In the genomic region with DNA sequence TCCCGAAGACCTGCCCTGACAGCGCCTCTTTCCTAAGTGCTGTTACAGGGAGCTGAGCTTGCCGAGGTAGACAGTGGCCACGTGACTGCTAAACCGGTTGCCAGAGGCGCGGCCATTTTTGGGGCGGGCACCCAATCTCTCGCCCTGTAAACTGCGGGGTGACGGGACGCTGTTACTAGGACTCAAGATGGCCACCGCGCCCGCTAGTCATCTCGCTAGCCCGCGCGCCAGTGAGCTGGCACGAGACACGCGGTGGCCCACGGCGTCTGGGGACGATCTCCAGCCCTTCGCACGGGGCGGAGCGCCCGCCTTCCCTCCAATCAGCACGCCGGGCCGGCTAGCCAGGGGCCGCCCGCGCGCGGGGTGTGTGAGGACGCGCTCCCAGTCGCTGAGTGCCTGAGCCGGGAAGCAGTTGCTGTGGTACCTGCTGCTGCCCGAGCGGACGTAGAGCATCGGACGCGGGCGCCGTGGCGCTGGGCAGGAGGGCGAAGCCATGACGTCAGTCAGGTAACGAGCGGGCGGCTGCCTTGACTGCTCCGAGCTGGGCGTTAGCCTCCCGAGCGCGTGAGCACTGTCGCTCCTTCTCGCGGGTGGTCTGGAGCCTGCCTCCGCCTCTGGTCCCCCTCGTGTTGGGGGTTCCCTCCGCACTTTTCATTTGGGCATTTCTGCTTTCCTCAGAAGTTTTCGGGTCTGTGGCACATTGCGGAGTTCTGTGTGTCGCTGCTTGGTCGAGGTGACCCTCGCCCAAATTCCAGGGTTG, we compare ENCODE assay signal across 8 cellular contexts. TPM values are rescaled to one million over a fixed set of nuclear protein-coding genes. Genes with fewer than 3 reads are reported as not detected.
A peak's percentile ranks its signal among the peaks of the same experiment; 100 is the strongest.
DNase-seq lines count a peak whose midpoint lies in the region; ATAC-seq and TF ChIP-seq lines count a peak whose summit lies in the region.

No MANE protein-coding gene starts in this region.

- intact Hi-C loops in right lobe of liver (cut with DNase I), result no loop called here

- peak overlapping the region; percentile 90 for H3K27ac ChIP-seq in CD4-positive, CD25-positive, alpha-beta regulatory T cell (ENCODE audit: insufficient read depth, low read length, poor library complexity, severe bottlenecking)
- peak overlapping the region; percentile 92 to 98 (median 96) for H3K27ac ChIP-seq in right lobe of liver

- no peaks in the 10 kb centered on the region for H3K27me3 Mint-ChIP-seq in CD4-positive, CD25-positive, alpha-beta regulatory T cell

- H3K4me3 Mint-ChIP-seq in CD4-positive, CD25-positive, alpha-beta regulatory T cell, result peak overlapping the region; percentile 90 to 99 (median 94)

- peak overlapping the region; percentile 91 to 98 (median 98) for H3K27ac Mint-ChIP-seq in CD4-positive, CD25-positive, alpha-beta regulatory T cell

- no peaks in the 10 kb centered on the region for H3K27me3 ChIP-seq in CD4-positive, CD25-positive, alpha-beta regulatory T cell (ENCODE audit: control insufficient read depth, insufficient read depth, low read length)
- H3K27me3 ChIP-seq in right lobe of liver, result no peaks in the 10 kb centered on the region

- peak; percentile 96 to 99 (median 96) for DNase-seq in CD4-positive, CD25-positive, alpha-beta regulatory T cell
- peak; percentile 96 for DNase-seq in NCI-H774 (lab: John Stamatoyannopoulos, UW)
- peak; percentile 96 to 97 for DNase-seq in activated CD4-positive, alpha-beta T cell treated with anti-CD3 and anti-CD28 coated beads, Interleukin-2, amount 50 U/mL, for 48 hours
- DNase-seq in dermis microvascular lymphatic vessel endothelial cell (ENCODE audit: low read depth in 2 of 2), result peak; percentile 82 to 97
- peak; percentile 97 to 99 (median 99) for DNase-seq in right lobe of liver
- peak; percentile 98 for DNase-seq in stimulated activated CD4-positive, alpha-beta T cell treated with anti-CD3 and anti-CD28 coated beads, Interleukin-4, amount 100 ng/mL, for 24 hours

- H3K4me3 ChIP-seq in CD4-positive, CD25-positive, alpha-beta regulatory T cell (ENCODE audit: low read depth, low read length), result peak overlapping the region; percentile 93
- peak overlapping the region; percentile 70 to 83 (median 83) for H3K4me3 ChIP-seq in right lobe of liver

- peaks cover 34% of the 10 kb centered on the region for H3K4me1 ChIP-seq in CD4-positive, CD25-positive, alpha-beta regulatory T cell (ENCODE audit: control insufficient read depth, insufficient read depth, low read length, poor library complexity, severe bottlenecking)
- H3K4me1 ChIP-seq in right lobe of liver, result peaks cover 0 to 50% (median 9%) of the 10 kb centered on the region in 4 donors

- H3K9me3 Mint-ChIP-seq in CD4-positive, CD25-positive, alpha-beta regulatory T cell, result no peaks in the 10 kb centered on the region

- no peaks in the 10 kb centered on the region for H3K36me3 Mint-ChIP-seq in CD4-positive, CD25-positive, alpha-beta regulatory T cell

- peak; percentile 96 to 97 for ATAC-seq in CD4-positive, CD25-positive, alpha-beta regulatory T cell (ENCODE audit: low read depth in 2 of 2)
- peak; percentile 88 for ATAC-seq in GM19438 (IDR thresholded peaks at IDR 0.05; ENCODE audit: low read depth, unreplicated experiment)
- peak; percentile 92 for ATAC-seq in HG03571 (IDR thresholded peaks at IDR 0.05; ENCODE audit: unreplicated experiment)
- ATAC-seq in right lobe of liver, result peak; percentile 89 to 97 (median 92)

- TF ChIP-seq POLR2A in right lobe of liver (IDR thresholded peaks at IDR 0.05), result peak; percentile 91

- H3K4me1 Mint-ChIP-seq in CD4-positive, CD25-positive, alpha-beta regulatory T cell, result peaks cover 31 to 46% (median 38%) of the 10 kb centered on the region in 4 donors

- WGBS in right lobe of liver (ENCODE audit: insufficient coverage, low coverage, low lambda C conversion rate, missing lambda C conversion rate), result under 1% methylated on average over 15 of the region's 72 CpGs

- TF ChIP-seq CTCF in right lobe of liver (IDR thresholded peaks at IDR 0.05), result no peak

- H3K9me3 ChIP-seq in CD4-positive, CD25-positive, alpha-beta regulatory T cell (ENCODE audit: control insufficient read depth in 2 of 2, low read length in 2 of 2), result no peaks in the 10 kb centered on the region
- H3K9me3 ChIP-seq in right lobe of liver, result no peaks in the 10 kb centered on the region

- no peaks in the 10 kb centered on the region for H3K36me3 ChIP-seq in CD4-positive, CD25-positive, alpha-beta regulatory T cell (ENCODE audit: control insufficient read depth, insufficient read depth, low read length)
- no peaks in the 10 kb centered on the region for H3K36me3 ChIP-seq in right lobe of liver

RNA-seq across cellular contexts. Expression of gene ADK, which starts 25.5 kb away (rescaled TPM):
- 33.3 TPM for total RNA-seq in CD4-positive, CD25-positive, alpha-beta regulatory T cell
- 10 to 100 TPM; 61.1 to 83.0 (median 70.1) TPM for polyA plus RNA-seq in CD4-positive, CD25-positive, alpha-beta regulatory T cell
- total RNA-seq in dermis microvascular lymphatic vessel endothelial cell, result 8.9 and 19.0 TPM in 2 replicates
- 10 to 100 TPM; 54.2 to 92.5 (median 63.5) TPM for total RNA-seq in right lobe of liver

RNA-seq across cellular contexts. Expression of gene AP3M1, which starts 25.9 kb away (rescaled TPM):
- 24.3 TPM for total RNA-seq in CD4-positive, CD25-positive, alpha-beta regulatory T cell
- 10 to 100 TPM; 23.7 to 39.3 (median 29.0) TPM for polyA plus RNA-seq in CD4-positive, CD25-positive, alpha-beta regulatory T cell
- total RNA-seq in dermis microvascular lymphatic vessel endothelial cell (29.3 and 31.7 TPM in 2 replicates), right lobe of liver (10 to 100 TPM; 16.2 to 22.4 (median 19.9) TPM)

Comparison
In these comparisons a context has a peak if more than half of its experiments do, and no peak if none do; other contexts are left out.
1. Peak in every context shown above with its lines: DNase-seq, ATAC-seq, H3K4me3 ChIP-seq and H3K27ac ChIP-seq.